16 cellular contexts compared by ENCODE assay signal in the genomic region with DNA sequence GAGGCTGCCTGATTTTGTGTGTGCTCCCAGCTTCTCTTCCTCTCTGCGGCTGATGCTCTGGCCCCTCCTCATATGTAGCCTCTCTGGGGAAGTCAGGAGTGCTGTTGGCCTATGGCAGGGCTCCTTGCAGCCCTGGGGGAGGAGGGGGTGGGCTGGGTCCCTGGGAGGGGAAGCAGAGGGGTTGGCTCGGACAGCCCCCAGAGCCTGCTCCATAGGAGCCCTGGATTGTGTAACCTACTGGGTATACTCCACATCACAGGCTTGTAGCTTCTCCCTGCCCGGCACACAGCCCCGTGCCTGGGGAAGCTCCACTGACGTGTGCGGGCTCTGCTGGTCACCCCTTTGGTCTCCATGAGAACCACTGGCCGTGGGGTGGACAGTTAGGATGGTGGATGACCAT.
"Had no signal": no experiment of that assay in that cellular context is flagged by ENCODE, and none has a peak within 500 bp of the region (broad histone marks: within the 10 kb centered on the region; RNA-seq: fewer than 3 reads in every experiment).

No MANE protein-coding gene starts in this region.

- DNase-seq: cortex of kidney; effector memory CD4-positive, alpha-beta T cell; immature natural killer cell; left cardiac atrium; left ventricle myocardium superior; mesendoderm; naive thymus-derived CD8-positive, alpha-beta T cell; stimulated activated CD4-positive, alpha-beta T cell treated with anti-CD3 and anti-CD28 coated beads, Interleukin-4, amount 100 ng/mL, for 1 hour; stimulated activated CD8-positive, alpha-beta memory T cell treated with anti-CD3 and anti-CD28 coated beads, Interleukin-4, amount 100 ng/mL, for 48 hours; tibial artery; upper lobe of right lung had no signal

- H3K36me3 ChIP-seq: tibial artery, upper lobe of right lung, vagina had no signal

- H3K27me3 ChIP-seq: upper lobe of right lung, vagina had no signal

- H3K9me3 ChIP-seq: mucosa of descending colon, tibial artery, upper lobe of right lung, vagina had no signal

- H3K4me3 ChIP-seq: mucosa of descending colon, smooth muscle cell, tibial artery, upper lobe of right lung, vagina had no signal

- ATAC-seq: esophagus mucosa; left cardiac atrium; left ventricle myocardium superior; mucosa of descending colon; naive thymus-derived CD8-positive, alpha-beta T cell; stimulated activated effector memory CD8-positive, alpha-beta T cell treated with anti-CD3 and anti-CD28 coated beads, Interleukin-12 subunit alpha, Interleukin-12 subunit beta, amount 100 ng/mL, for 72 hours; upper lobe of right lung had no signal

- H3K27ac ChIP-seq: tibial artery, upper lobe of right lung, vagina had no signal
